8 cellular contexts compared by ENCODE assay signal in genomic region chr11:74170694-74171629, GRCh38. TPM values are rescaled to one million over a fixed set of nuclear protein-coding genes. Genes with fewer than 3 reads are reported as not detected.
DNase-seq lines count a peak whose midpoint lies in the region; ATAC-seq and TF ChIP-seq lines count a peak whose summit lies in the region.

Gene C2CD3, minus strand, starts transcription at chr11:74171002. Its CDS starts 210 bp downstream, at chr11:74170792.
Gene PPME1, plus strand, starts transcription at chr11:74171289. Its CDS starts 133 bp downstream, at chr11:74171422.

- CTCF ChIA-PET in naive thymus-derived CD4-positive, alpha-beta T cell (lab: Charles Lee) = interaction anchor here (0.6 to 0.7 kb wide), 2 partner anchors 85 to 283 kb away, joined by 3 read pairs; no protein-coding TSS in a partner anchor

- peaks cover 5 to 32% (median 18%) of the 10 kb centered on the region in 7 donors for H3K4me1 Mint-ChIP-seq in naive thymus-derived CD4-positive, alpha-beta T cell
- H3K4me1 Mint-ChIP-seq in stimulated activated naive B cell treated with anti-CD40 and anti-IgM and Interleukin-4, amounts not matched to agents 10 μg/mL and 1 μg/mL and 100 μg/mL, for 72 hours = peaks cover 0 to 4% of the 10 kb centered on the region in 2 donors

- H3K4me1 ChIP-seq in naive thymus-derived CD4-positive, alpha-beta T cell (ENCODE audit: control insufficient read depth in 2 of 2, insufficient read depth in 2 of 2, low read length in 2 of 2) = peaks cover 30 to 32% of the 10 kb centered on the region in 2 donors

- peak; percentile 30; the same call in 1 of the 2 replicates for TF ChIP-seq CTCF in LNCaP clone FGC (IDR thresholded peaks at IDR 0.05; ENCODE audit: control insufficient read depth, extremely low read depth, insufficient read depth)
- peak; percentile 27 for TF ChIP-seq CTCF in fibroblast of mammary gland (conservative IDR thresholded peaks at IDR 0.05; ENCODE audit: control insufficient read depth, insufficient read depth, low read depth, low read length)

- POLR2A ChIA-PET in naive thymus-derived CD4-positive, alpha-beta T cell (lab: Charles Lee) = interaction anchor here (0.6 to 2.2 kb wide), 18 partner anchors 9 to 1947 kb away, joined by 3 to 7 read pairs (median 4); partner anchors contain the start of genes LIPT2, RAB6A and UCP2

- intact Hi-C loops in naive thymus-derived CD4-positive, alpha-beta T cell (cut with micrococcal nuclease) = loop anchor here (1.0 to 10.0 kb wide), 25 partner anchors 61 to 1736 kb away; partner anchors contain the start of genes LIPT2 (in 2 of the 2), PGM2L1 (in 2 of the 2), POLD3 (in 2 of the 2) and RAB6A (in 2 of the 2)

- H3K27ac Mint-ChIP-seq in naive thymus-derived CD4-positive, alpha-beta T cell = no peak within 1 kb of the TSS
- H3K27ac Mint-ChIP-seq in stimulated activated naive B cell treated with anti-CD40 and anti-IgM and Interleukin-4, amounts not matched to agents 10 μg/mL and 1 μg/mL and 100 μg/mL, for 72 hours = no peak within 1 kb of the TSS

- H3K36me3 Mint-ChIP-seq in naive thymus-derived CD4-positive, alpha-beta T cell = peaks cover 0 to 26% (median 15%) of the 10 kb centered on the region in 5 donors
- H3K36me3 Mint-ChIP-seq in stimulated activated naive B cell treated with anti-CD40 and anti-IgM and Interleukin-4, amounts not matched to agents 10 μg/mL and 1 μg/mL and 100 μg/mL, for 72 hours = peaks cover 2 to 7% of the 10 kb centered on the region in 2 donors

- DNase-seq in ELF-1 (ENCODE audit: low read depth, low spot score) (peak; percentile 100), H4 (ENCODE audit: low spot score) (peak; percentile 99), LNCaP clone FGC (ENCODE audit: low read depth) (peak; percentile 99), RPMI8226 (peak; percentile 100), fibroblast of mammary gland (ENCODE audit: low read depth) (peak; percentile 99)
- DNase-seq in activated T-helper 1 cell treated with anti-CD3 and anti-CD28 coated beads, Interleukin-2, amount 50 U/mL, for 16 hours (ENCODE audit: low read depth in 1 of 2, low spot score in 1 of 2) = peak; percentile 92 to 97
- peak; percentile 83 to 99 (median 98) for DNase-seq in naive thymus-derived CD4-positive, alpha-beta T cell
- peak; percentile 99 for DNase-seq in stimulated activated naive B cell treated with anti-CD40 and anti-IgM and Interleukin-4, amounts not matched to agents 10 μg/mL and 1 μg/mL and 100 μg/mL, for 72 hours

- no peak within 1 kb of the TSS for H3K4me3 Mint-ChIP-seq in naive thymus-derived CD4-positive, alpha-beta T cell
- no peak within 1 kb of the TSS for H3K4me3 Mint-ChIP-seq in stimulated activated naive B cell treated with anti-CD40 and anti-IgM and Interleukin-4, amounts not matched to agents 10 μg/mL and 1 μg/mL and 100 μg/mL, for 72 hours

- no peaks in the 10 kb centered on the region for H3K27me3 Mint-ChIP-seq in naive thymus-derived CD4-positive, alpha-beta T cell
- H3K27me3 Mint-ChIP-seq in stimulated activated naive B cell treated with anti-CD40 and anti-IgM and Interleukin-4, amounts not matched to agents 10 μg/mL and 1 μg/mL and 100 μg/mL, for 72 hours = no peaks in the 10 kb centered on the region

- no peaks in the 10 kb centered on the region for H3K9me3 Mint-ChIP-seq in naive thymus-derived CD4-positive, alpha-beta T cell
- H3K9me3 Mint-ChIP-seq in stimulated activated naive B cell treated with anti-CD40 and anti-IgM and Interleukin-4, amounts not matched to agents 10 μg/mL and 1 μg/mL and 100 μg/mL, for 72 hours = no peaks in the 10 kb centered on the region

- H3K36me3 ChIP-seq in naive thymus-derived CD4-positive, alpha-beta T cell (ENCODE audit: control insufficient read depth in 2 of 3, insufficient read depth in 3 of 3, low read length in 3 of 3) = peaks cover 0 to 21% (median 0%) of the 10 kb centered on the region in 3 experiments

- ATAC-seq in naive thymus-derived CD4-positive, alpha-beta T cell = peak; percentile 96
- ATAC-seq in stimulated activated naive B cell treated with anti-CD40 and anti-IgM and Interleukin-4, amounts not matched to agents 10 μg/mL and 1 μg/mL and 100 μg/mL, for 72 hours (replicated peaks) = peak; percentile 96 to 97

- peak within 1 kb of the TSS; percentile 76 for H3K27ac ChIP-seq in naive thymus-derived CD4-positive, alpha-beta T cell (ENCODE audit: low read depth, low read length)

- H3K4me3 ChIP-seq in LNCaP clone FGC (ENCODE audit: low read depth, low read length) = peak within 1 kb of the TSS; percentile 74
- peak within 1 kb of the TSS; percentile 98 for H3K4me3 ChIP-seq in fibroblast of mammary gland (ENCODE audit: control insufficient read depth, low read depth, low read length)
- H3K4me3 ChIP-seq in naive thymus-derived CD4-positive, alpha-beta T cell (ENCODE audit: low read length) = peak within 1 kb of the TSS; percentile 73

- H3K9me3 ChIP-seq in naive thymus-derived CD4-positive, alpha-beta T cell (ENCODE audit: control insufficient read depth in 2 of 3, low read length in 3 of 3) = no peaks in the 10 kb centered on the region

- no peaks in the 10 kb centered on the region for H3K27me3 ChIP-seq in naive thymus-derived CD4-positive, alpha-beta T cell (ENCODE audit: control insufficient read depth in 2 of 2, insufficient read depth in 2 of 2, low read length in 2 of 2)

RNA-seq across cellular contexts. Expression of gene C2CD3, which starts in this region (rescaled TPM):
- 8.4 and 17.7 TPM in 2 replicates for total RNA-seq in H4 (2014; rRNA removed; shearing (Covaris generic))
- 10 to 100 TPM; 33.1 to 42.5 (median 40.7) TPM for total RNA-seq in naive thymus-derived CD4-positive, alpha-beta T cell
- 10 to 100 TPM in 1 of 2 donors, 1 to 10 TPM in 1; 8.0 to 12.4 TPM for polyA plus RNA-seq in naive thymus-derived CD4-positive, alpha-beta T cell

RNA-seq across cellular contexts. Expression of gene PPME1, which starts in this region (rescaled TPM):
- total RNA-seq in H4 (2014; rRNA removed; shearing (Covaris generic)) = 33.1 and 33.5 TPM in 2 replicates
- 10 to 100 TPM; 18.1 to 41.7 (median 20.2) TPM for total RNA-seq in naive thymus-derived CD4-positive, alpha-beta T cell
- 10 to 100 TPM; 14.6 to 29.1 TPM for polyA plus RNA-seq in naive thymus-derived CD4-positive, alpha-beta T cell

Comparison
In these comparisons a context has a peak if more than half of its experiments do, and no peak if none do; other contexts are left out.
1. Peak in every context shown above with its lines: DNase-seq, ATAC-seq, H3K4me3 ChIP-seq and H3K27ac ChIP-seq.